Comparison of ENCODE assay signal across 22 cellular contexts in the genomic region with DNA sequence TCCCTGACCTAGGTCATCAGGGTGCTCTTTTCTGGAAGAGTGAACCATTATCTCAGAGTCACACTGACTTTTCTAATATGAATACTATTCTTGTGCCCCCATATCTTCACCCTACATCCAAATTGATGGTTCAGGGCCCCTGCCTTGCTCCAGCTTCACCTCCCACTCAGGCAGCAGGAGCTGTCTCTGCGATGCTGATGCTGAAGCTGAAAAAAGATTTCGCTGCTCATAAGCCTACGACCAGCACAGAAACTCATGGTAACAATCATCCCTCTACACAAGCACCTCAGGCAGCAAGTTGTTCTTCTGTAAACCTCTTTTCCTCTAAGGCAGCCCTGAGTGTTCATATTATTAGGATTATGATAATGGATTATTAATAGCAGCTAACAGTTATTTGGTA. TPM values are rescaled to one million over a fixed set of nuclear protein-coding genes. Genes with fewer than 3 reads are reported as not detected.
"Had no signal": no experiment of that assay in that cellular context is flagged by ENCODE, and none has a peak within 500 bp of the region (broad histone marks: within the 10 kb centered on the region; RNA-seq: fewer than 3 reads in every experiment).

No MANE protein-coding gene starts in this region.

- H3K27me3 Mint-ChIP-seq: dendritic cell treated with granulocyte-macrophage colony-stimulating factor and Interleukin-4, amounts not matched to agents 40 ng/mL and 50 ng/mL, for 4 days; progenitor cell of endocrine pancreas had no signal

- H3K27ac Mint-ChIP-seq: nephron; progenitor cell of endocrine pancreas; stimulated activated effector memory CD8-positive, alpha-beta T cell treated with anti-CD3 and anti-CD28 coated beads, Interleukin-12 subunit alpha, Interleukin-12 subunit beta, amount 100 ng/mL, for 72 hours had no signal

- H3K27ac ChIP-seq: ovary, right lobe of liver, tibial artery, upper lobe of right lung, vagina had no signal

- H3K4me3 ChIP-seq: heart left ventricle, ovary, right lobe of liver, tibial artery, upper lobe of right lung, vagina had no signal

- ATAC-seq: heart left ventricle; right lobe of liver; stimulated activated effector memory CD8-positive, alpha-beta T cell treated with anti-CD3 and anti-CD28 coated beads, Interleukin-12 subunit alpha, Interleukin-12 subunit beta, amount 100 ng/mL, for 72 hours; stimulated activated naive CD8-positive, alpha-beta T cell treated with anti-CD3 and anti-CD28 coated beads, Interleukin-15, Interleukin-2, amounts not matched to agents 100 U/mL and 50 U/mL, for 24 hours; upper lobe of right lung had no signal

- H3K9me3 Mint-ChIP-seq: dendritic cell treated with granulocyte-macrophage colony-stimulating factor and Interleukin-4, amounts not matched to agents 40 ng/mL and 50 ng/mL, for 4 days; naive B cell; nephron; stimulated activated effector memory CD8-positive, alpha-beta T cell treated with anti-CD3 and anti-CD28 coated beads, Interleukin-12 subunit alpha, Interleukin-12 subunit beta, amount 100 ng/mL, for 72 hours had no signal

- H3K9me3 ChIP-seq: heart left ventricle, ovary, right lobe of liver, tibial artery, upper lobe of right lung, vagina had no signal

- H3K27me3 ChIP-seq: heart left ventricle, ovary, right lobe of liver, tibial artery, upper lobe of right lung, vagina had no signal

- H3K36me3 Mint-ChIP-seq: naive B cell had no signal

- DNase-seq: erythroblast; foreskin melanocyte; hippocampal formation; kidney glomerular epithelial cell; mesendoderm; naive B cell; ovary; retina; right lobe of liver; stimulated activated CD4-positive, alpha-beta T cell treated with anti-CD3 and anti-CD28 coated beads, Interleukin-4, amount 100 ng/mL, for 1 hour; stimulated activated CD8-positive, alpha-beta memory T cell treated with anti-CD3 and anti-CD28 coated beads, Interleukin-4, amount 100 ng/mL, for 48 hours; stimulated activated naive CD8-positive, alpha-beta T cell treated with anti-CD3 and anti-CD28 coated beads, Interleukin-15, Interleukin-2, amounts not matched to agents 100 U/mL and 50 U/mL, for 24 hours; tibial artery; upper lobe of right lung had no signal

- H3K4me3 Mint-ChIP-seq: stimulated activated effector memory CD8-positive, alpha-beta T cell treated with anti-CD3 and anti-CD28 coated beads, Interleukin-12 subunit alpha, Interleukin-12 subunit beta, amount 100 ng/mL, for 72 hours had no signal

- H3K36me3 ChIP-seq: ovary had no signal

RNA-seq across cellular contexts. Expression of gene WNT1, which starts 24.1 kb away (rescaled TPM):
- polyA plus RNA-seq: endothelial cell of umbilical vein, heart left ventricle, liver, ovary had no signal

RNA-seq across cellular contexts. Expression of gene DDN, which starts 45.1 kb away (rescaled TPM):
- polyA plus RNA-seq: liver had no signal
